In genomic region chr2:65129276-65129612, GRCh38 we compare ENCODE assay signal across 8 cellular contexts. TPM values are rescaled to one million over a fixed set of nuclear protein-coding genes. Genes with fewer than 3 reads are reported as not detected.
A peak's percentile ranks its signal among the peaks of the same experiment; 100 is the strongest.
DNase-seq lines count a peak whose midpoint lies in the region; ATAC-seq and TF ChIP-seq lines count a peak whose summit lies in the region.

No MANE protein-coding gene starts in this region.

- H3K4me2 ChIP-seq in BLaER1: peak overlapping the region; percentile 93

- peak overlapping the region; percentile 90 for H3K27ac ChIP-seq in BLaER1
- peak overlapping the region; percentile 93 to 100 for H3K27ac ChIP-seq in lung (ENCODE audit: low read depth in 1 of 2, low read length in 1 of 2)
- H3K27ac ChIP-seq in tibial artery: peak overlapping the region; percentile 99

- H4K20me1 ChIP-seq in BLaER1: peaks cover 55% of the 10 kb centered on the region

- H3K9ac ChIP-seq in BLaER1: peak overlapping the region; percentile 96

- ATAC-seq in lung (ENCODE audit: insufficient read depth, low FRiP score) (no peak), HG03460 (IDR thresholded peaks at IDR 0.05; ENCODE audit: unreplicated experiment) (no peak), HG02759 (IDR thresholded peaks at IDR 0.05; ENCODE audit: unreplicated experiment) (no peak)

- in situ Hi-C loops in astrocyte of the spinal cord (cut with HindIII; ENCODE audit: low sequenced_read_pairs): no loop called here

- TF ChIP-seq CTCF in LNCaP clone FGC (IDR thresholded peaks at IDR 0.05; ENCODE audit: control insufficient read depth, extremely low read depth, insufficient read depth) (no peak), astrocyte of the spinal cord (IDR thresholded peaks at IDR 0.05; ENCODE audit: low read depth, low read length) (no peak), lung (IDR thresholded peaks at IDR 0.05; ENCODE audit: control extremely low read depth, extremely low read depth) (no peak), tibial artery (IDR thresholded peaks at IDR 0.05) (no peak)

- no peak for DNase-seq in LNCaP clone FGC (ENCODE audit: low read depth)
- no peak for DNase-seq in astrocyte of the spinal cord (ENCODE audit: low read depth, low spot score)
- DNase-seq in lung (ENCODE audit: low spot score): peak; percentile 37
- no peak for DNase-seq in tibial artery
- no peak for DNase-seq in SIG-M5 treated with dmso at 0.1 percent for 504 hours (lab: John Stamatoyannopoulos, UW; ENCODE audit: unreplicated experiment)

- no peaks in the 10 kb centered on the region for H3K9me3 ChIP-seq in BLaER1
- H3K9me3 ChIP-seq in lung (ENCODE audit: control insufficient read depth in 2 of 2, insufficient read depth in 1 of 2, low read length in 1 of 2): no peaks in the 10 kb centered on the region
- H3K9me3 ChIP-seq in tibial artery: no peaks in the 10 kb centered on the region

- intact Hi-C loops in tibial artery (cut with DNase I; ENCODE audit: low total_unique reads): no loop called here

- H3K36me3 ChIP-seq in BLaER1 (peaks cover 2% of the 10 kb centered on the region), lung (ENCODE audit: control insufficient read depth in 2 of 2, insufficient read depth in 2 of 2, low read length in 2 of 2) (no peaks in the 10 kb centered on the region), tibial artery (no peaks in the 10 kb centered on the region)

- peak overlapping the region; percentile 86 for H3K4me3 ChIP-seq in BLaER1
- peak overlapping the region; percentile 67 for H3K4me3 ChIP-seq in LNCaP clone FGC (ENCODE audit: low read depth, low read length)
- peak overlapping the region; percentile 99 for H3K4me3 ChIP-seq in astrocyte of the spinal cord (ENCODE audit: low read depth, low read length)
- peak overlapping the region; percentile 97 for H3K4me3 ChIP-seq in lung
- peak overlapping the region; percentile 89 to 90 for H3K4me3 ChIP-seq in tibial artery

- WGBS in lung, 2 donors: 0 to 2% methylated on average over 9 of the region's 9 CpGs

- H3K27me3 ChIP-seq in BLaER1 (no peaks in the 10 kb centered on the region), lung (ENCODE audit: control insufficient read depth, insufficient read depth) (no peaks in the 10 kb centered on the region), tibial artery (no peaks in the 10 kb centered on the region)

- H3K4me1 ChIP-seq in BLaER1 (peaks cover 35% of the 10 kb centered on the region), lung (ENCODE audit: control insufficient read depth in 2 of 2, insufficient read depth in 2 of 2, low read length in 2 of 2) (peaks cover 14 to 21% of the 10 kb centered on the region in 2 donors), tibial artery (peaks cover 0 to 52% (median 25%) of the 10 kb centered on the region in 4 donors)

RNA-seq across cellular contexts. Expression of gene RAB1A, which starts 0.7 kb away (rescaled TPM):
- total RNA-seq in lung: 100 to 1,000 TPM; 131 to 141 TPM
- polyA plus RNA-seq in lung: 100 to 1,000 TPM; 104 to 159 TPM
